8 cellular contexts compared by ENCODE assay signal in the genomic region with DNA sequence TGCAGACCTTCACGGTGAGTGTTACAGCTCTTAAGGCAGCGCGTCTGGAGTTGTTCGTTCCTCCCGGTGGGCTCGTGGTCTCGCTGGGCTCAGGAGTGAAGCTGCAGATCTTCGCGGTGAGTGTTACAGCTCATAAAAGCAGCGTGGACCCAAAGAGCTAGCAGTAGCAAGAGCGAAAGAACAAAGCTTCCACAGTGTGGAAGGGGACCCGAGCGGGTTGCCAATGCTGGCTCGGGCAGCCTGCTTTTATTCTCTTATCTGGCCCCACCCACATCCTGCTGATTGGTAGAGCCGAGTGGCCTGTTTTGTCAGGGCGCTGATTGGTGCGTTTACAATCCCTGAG. TPM values are rescaled to one million over a fixed set of nuclear protein-coding genes. Genes with fewer than 3 reads are reported as not detected.
DNase-seq lines count a peak whose midpoint lies in the region; ATAC-seq and TF ChIP-seq lines count a peak whose summit lies in the region.
"Not testable (repeated sequence)": the region's sequence is repeated elsewhere in the genome, so short reads cannot be mapped to it uniquely, and the experiment has no call there.

No MANE protein-coding gene starts in this region.

- POLR2A ChIA-PET in T-cell (lab: Charles Lee) = interaction anchor here in 1 of 2 donors (1.3 kb wide), 1 partner anchor 11 kb away, joined by 3 read pairs; no protein-coding TSS in a partner anchor
- POLR2A ChIA-PET in activated CD4-positive, alpha-beta memory T cell treated with anti-CD3 and anti-CD28 coated beads, Interleukin-2, amount 10 ng/mL, durations not matched to agents 7 days and 5 days (lab: Charles Lee) = interaction anchor here (0.8 to 2.7 kb wide), 14 partner anchors 10 to 168 kb away, joined by 3 to 14 read pairs (median 4); no protein-coding TSS in a partner anchor

- DNase-seq in CD4-positive, CD25-positive, alpha-beta regulatory T cell; activated CD4-positive, alpha-beta memory T cell treated with anti-CD3 and anti-CD28 coated beads, Interleukin-2, amount 10 ng/mL, durations not matched to agents 7 days and 5 days; effector memory CD4-positive, alpha-beta T cell: not testable (repeated sequence)
- peak in 5 of 34 experiments; percentile 32 to 55 (median 41) for DNase-seq in T-cell
- DNase-seq in activated T-cell treated with anti-CD3 and anti-CD28 coated beads, Interleukin-2, amount 50 U/mL, for 48 hours = peak; percentile 73 to 78
- peak in 1 of 2 donors; percentile 53 for DNase-seq in activated naive CD4-positive, alpha-beta T cell treated with anti-CD3 and anti-CD28 coated beads, Interleukin-2, amount 50 U/mL, for 72 hours (ENCODE audit: low spot score in 2 of 2)

- H3K9me3 ChIP-seq in CD4-positive, CD25-positive, alpha-beta regulatory T cell (ENCODE audit: control insufficient read depth in 2 of 2, low read length in 2 of 2); effector memory CD4-positive, alpha-beta T cell (ENCODE audit: control insufficient read depth, low read length): not testable (repeated sequence)

- TF ChIP-seq CTCF in nephron (IDR thresholded peaks at IDR 0.05; ENCODE audit: unreplicated experiment in 3 of 3) = not testable (repeated sequence)

- ATAC-seq in CD4-positive, CD25-positive, alpha-beta regulatory T cell (ENCODE audit: low read depth in 2 of 2); T-cell (replicated peaks in 1 of 4); activated naive CD4-positive, alpha-beta T cell treated with anti-CD3 and anti-CD28 coated beads, Interleukin-2, amount 50 U/mL, for 72 hours: not testable (repeated sequence)

- H3K36me3 ChIP-seq in CD4-positive, CD25-positive, alpha-beta regulatory T cell (ENCODE audit: control insufficient read depth, insufficient read depth, low read length) = peaks cover 35% of the 10 kb centered on the region
- peaks cover 23% of the 10 kb centered on the region for H3K36me3 ChIP-seq in effector memory CD4-positive, alpha-beta T cell (ENCODE audit: control insufficient read depth, insufficient read depth, low read length)

- H3K36me3 Mint-ChIP-seq in CD4-positive, CD25-positive, alpha-beta regulatory T cell = peaks cover 50% of the 10 kb centered on the region
- peaks cover 44% of the 10 kb centered on the region for H3K36me3 Mint-ChIP-seq in T-cell
- H3K36me3 Mint-ChIP-seq in activated CD4-positive, alpha-beta memory T cell treated with anti-CD3 and anti-CD28 coated beads, Interleukin-2, amount 10 ng/mL, durations not matched to agents 7 days and 5 days (ENCODE audit: low read depth) = peaks cover 86% of the 10 kb centered on the region
- peaks cover 34 to 70% of the 10 kb centered on the region in 2 donors for H3K36me3 Mint-ChIP-seq in activated naive CD4-positive, alpha-beta T cell treated with anti-CD3 and anti-CD28 coated beads, Interleukin-2, amount 50 U/mL, for 72 hours
- H3K36me3 Mint-ChIP-seq in nephron (ENCODE audit: low read depth) = peaks cover 17% of the 10 kb centered on the region

- H3K27me3 Mint-ChIP-seq in CD4-positive, CD25-positive, alpha-beta regulatory T cell; T-cell; activated CD4-positive, alpha-beta memory T cell treated with anti-CD3 and anti-CD28 coated beads, Interleukin-2, amount 10 ng/mL, durations not matched to agents 7 days and 5 days; nephron (ENCODE audit: low read depth): not testable (repeated sequence)

- H3K4me1 Mint-ChIP-seq in CD4-positive, CD25-positive, alpha-beta regulatory T cell = peaks cover 27 to 92% (median 75%) of the 10 kb centered on the region in 4 donors
- H3K4me1 Mint-ChIP-seq in T-cell (peaks cover 92 to 95% (median 94%) of the 10 kb centered on the region in 3 donors), nephron (peaks cover 51% of the 10 kb centered on the region)
- peaks cover 90% of the 10 kb centered on the region for H3K4me1 Mint-ChIP-seq in activated CD4-positive, alpha-beta memory T cell treated with anti-CD3 and anti-CD28 coated beads, Interleukin-2, amount 10 ng/mL, durations not matched to agents 7 days and 5 days

- H3K27ac Mint-ChIP-seq in CD4-positive, CD25-positive, alpha-beta regulatory T cell = peak overlapping the region; percentile 92 to 96 (median 94)
- H3K27ac Mint-ChIP-seq in T-cell (peak overlapping the region; percentile 97 to 98), nephron (peak overlapping the region in 2 of 3 experiments; percentile 25 to 70)
- H3K27ac Mint-ChIP-seq in activated CD4-positive, alpha-beta memory T cell treated with anti-CD3 and anti-CD28 coated beads, Interleukin-2, amount 10 ng/mL, durations not matched to agents 7 days and 5 days = peak overlapping the region; percentile 87
- H3K27ac Mint-ChIP-seq in activated naive CD4-positive, alpha-beta T cell treated with anti-CD3 and anti-CD28 coated beads, Interleukin-2, amount 50 U/mL, for 72 hours = peak overlapping the region; percentile 86 to 99

- H3K27me3 ChIP-seq in CD4-positive, CD25-positive, alpha-beta regulatory T cell (ENCODE audit: control insufficient read depth, insufficient read depth, low read length); effector memory CD4-positive, alpha-beta T cell (replicated peaks; ENCODE audit: control insufficient read depth, insufficient read depth, low read length, poor library complexity, severe bottlenecking): not testable (repeated sequence)

- H3K4me3 Mint-ChIP-seq in CD4-positive, CD25-positive, alpha-beta regulatory T cell = peak overlapping the region; percentile 78 to 93 (median 84)
- peak overlapping the region; percentile 80 to 86 (median 81) for H3K4me3 Mint-ChIP-seq in T-cell
- peak overlapping the region; percentile 60 for H3K4me3 Mint-ChIP-seq in activated CD4-positive, alpha-beta memory T cell treated with anti-CD3 and anti-CD28 coated beads, Interleukin-2, amount 10 ng/mL, durations not matched to agents 7 days and 5 days
- not testable (repeated sequence) for H3K4me3 Mint-ChIP-seq in nephron

- not testable (repeated sequence) for H3K9me3 Mint-ChIP-seq in CD4-positive, CD25-positive, alpha-beta regulatory T cell; T-cell; activated CD4-positive, alpha-beta memory T cell treated with anti-CD3 and anti-CD28 coated beads, Interleukin-2, amount 10 ng/mL, durations not matched to agents 7 days and 5 days; activated naive CD4-positive, alpha-beta T cell treated with anti-CD3 and anti-CD28 coated beads, Interleukin-2, amount 50 U/mL, for 72 hours; nephron

- not testable (repeated sequence) for H3K4me3 ChIP-seq in CD4-positive, CD25-positive, alpha-beta regulatory T cell (ENCODE audit: low read depth, low read length); effector memory CD4-positive, alpha-beta T cell (ENCODE audit: insufficient read depth, low read depth, low read length, poor library complexity, severe bottlenecking)

- peaks cover 89% of the 10 kb centered on the region for H3K4me1 ChIP-seq in CD4-positive, CD25-positive, alpha-beta regulatory T cell (ENCODE audit: control insufficient read depth, insufficient read depth, low read length, poor library complexity, severe bottlenecking)
- peaks cover 90% of the 10 kb centered on the region for H3K4me1 ChIP-seq in effector memory CD4-positive, alpha-beta T cell (ENCODE audit: control insufficient read depth, insufficient read depth, low read length, poor library complexity, severe bottlenecking)

- CTCF ChIA-PET in T-cell (lab: Charles Lee) = interaction anchor here (1.2 to 1.5 kb wide), 3 partner anchors 9 to 69 kb away, joined by 3 to 5 read pairs (median 4); no protein-coding TSS in a partner anchor
- CTCF ChIA-PET in activated CD4-positive, alpha-beta memory T cell treated with anti-CD3 and anti-CD28 coated beads, Interleukin-2, amount 10 ng/mL, durations not matched to agents 7 days and 5 days (lab: Charles Lee) = interaction anchor here (1.0 to 2.4 kb wide), 3 partner anchors 9 to 69 kb away, joined by 3 to 31 read pairs (median 4); no protein-coding TSS in a partner anchor

- peak overlapping the region; percentile 79 for H3K27ac ChIP-seq in CD4-positive, CD25-positive, alpha-beta regulatory T cell (ENCODE audit: insufficient read depth, low read length, poor library complexity, severe bottlenecking)
- H3K27ac ChIP-seq in effector memory CD4-positive, alpha-beta T cell (ENCODE audit: insufficient read depth, low read length, poor library complexity, severe bottlenecking) = peak overlapping the region; percentile 75
- H3K27ac ChIP-seq in temporal lobe (ENCODE audit: low read depth, low read length) = peak overlapping the region; percentile 64

RNA-seq across cellular contexts. Expression of a gene that starts 18.3 kb away (rescaled TPM):
- total RNA-seq in CD4-positive, CD25-positive, alpha-beta regulatory T cell = 480 TPM
- polyA plus RNA-seq in CD4-positive, CD25-positive, alpha-beta regulatory T cell = 100 to 1,000 TPM in 1 of 4 donors, 10 to 100 TPM in 3; 67.5 to 108 (median 90.2) TPM
- total RNA-seq in T-cell (100 to 1,000 TPM; 347 to 585 (median 434) TPM), temporal lobe (10.6 TPM)
- 100 to 1,000 TPM; 339 to 350 TPM for total RNA-seq in activated CD4-positive, alpha-beta memory T cell treated with anti-CD3 and anti-CD28 coated beads, Interleukin-2, amount 10 ng/mL, durations not matched to agents 7 days and 5 days
- total RNA-seq in activated naive CD4-positive, alpha-beta T cell treated with anti-CD3 and anti-CD28 coated beads, Interleukin-2, amount 50 U/mL, for 72 hours = 100 to 1,000 TPM; 211 to 278 TPM

Comparison
In these comparisons a context has a peak if more than half of its experiments do, and no peak if none do; other contexts are left out.
1. H3K27ac Mint-ChIP-seq: peak in every context shown above with its lines; median percentile 98 in T-cell; 94 in CD4-positive, CD25-positive, alpha-beta regulatory T cell; 92 in activated naive CD4-positive, alpha-beta T cell treated with anti-CD3 and anti-CD28 coated beads, Interleukin-2, amount 50 U/mL, for 72 hours; 87 in activated CD4-positive, alpha-beta memory T cell treated with anti-CD3 and anti-CD28 coated beads, Interleukin-2, amount 10 ng/mL, durations not matched to agents 7 days and 5 days; 48 in nephron.
2. RNA of a gene that starts 18.3 kb away (total RNA-seq): 480 TPM in CD4-positive, CD25-positive, alpha-beta regulatory T cell (single experiment), 347 to 585 TPM in T-cell, 339 to 350 TPM in activated CD4-positive, alpha-beta memory T cell treated with anti-CD3 and anti-CD28 coated beads, Interleukin-2, amount 10 ng/mL, durations not matched to agents 7 days and 5 days and 211 to 278 TPM in activated naive CD4-positive, alpha-beta T cell treated with anti-CD3 and anti-CD28 coated beads, Interleukin-2, amount 50 U/mL, for 72 hours; 10.6 TPM in temporal lobe (single experiment); every median in the first group is over 10 times any median in the second.
3. Peak in every context shown above with its lines, with median percentiles within 50 percentile points of each other: H3K27ac ChIP-seq.